8 cellular contexts compared by ENCODE assay signal in the genomic region with DNA sequence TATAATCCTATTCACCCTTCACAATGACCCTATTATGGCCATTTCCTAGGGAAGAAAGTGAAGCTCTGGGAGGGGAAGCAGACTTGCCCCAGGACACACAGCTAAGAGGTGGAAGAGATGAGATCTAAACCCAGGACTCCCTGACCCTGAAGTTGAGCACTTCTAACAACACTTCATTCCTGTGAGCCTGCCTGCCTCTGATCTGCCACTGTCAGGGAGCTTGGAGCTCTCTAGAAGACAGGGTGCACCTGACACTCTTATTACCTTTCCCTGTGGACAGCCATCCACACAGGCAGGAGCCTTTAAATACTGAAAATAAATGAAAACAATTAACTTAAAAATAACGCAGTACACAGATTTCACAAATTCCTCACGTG. TPM values are rescaled to one million over a fixed set of nuclear protein-coding genes. Genes with fewer than 3 reads are reported as not detected.
DNase-seq lines count a peak whose midpoint lies in the region; ATAC-seq and TF ChIP-seq lines count a peak whose summit lies in the region.

No MANE protein-coding gene starts in this region.

- H3K27ac Mint-ChIP-seq in CD14-positive monocyte (peak overlapping the region; percentile 82 to 97 (median 87)), chondrocyte (ENCODE audit: unreplicated experiment) (no peak overlapping the region)

- no peaks in the 10 kb centered on the region for H3K27me3 ChIP-seq in mucosa of stomach (ENCODE audit: control insufficient read depth, insufficient read depth, low read length)

- no peak for ATAC-seq in HG02610 (IDR thresholded peaks at IDR 0.05; ENCODE audit: unreplicated experiment)

- peaks cover 4% of the 10 kb centered on the region for H3K36me3 ChIP-seq in mucosa of stomach (ENCODE audit: control insufficient read depth, insufficient read depth, low read length)

- H3K4me1 Mint-ChIP-seq in CD14-positive monocyte (peaks cover 66% of the 10 kb centered on the region), chondrocyte (ENCODE audit: low read depth) (peaks cover 28% of the 10 kb centered on the region)

- peak overlapping the region; percentile 88 for H3K4me3 ChIP-seq in Jurkat, Clone E6-1 (ENCODE audit: low read length)
- peak overlapping the region; percentile 48 for H3K4me3 ChIP-seq in mucosa of stomach (ENCODE audit: low read length)

- H3K9ac ChIP-seq in mucosa of stomach (ENCODE audit: low read length), result peak overlapping the region; percentile 84

- peaks cover 25% of the 10 kb centered on the region for H3K4me1 ChIP-seq in mucosa of stomach (ENCODE audit: control insufficient read depth, insufficient read depth, low read length)

- H3K4me3 Mint-ChIP-seq in CD14-positive monocyte (peak overlapping the region; percentile 92 to 94), chondrocyte (ENCODE audit: unreplicated experiment) (peak overlapping the region; percentile 94)

- no peak for DNase-seq in CD14-positive monocyte (ENCODE audit: low spot score)
- DNase-seq in Jurkat, Clone E6-1 (ENCODE audit: low read depth, low spot score), result no peak
- DNase-seq in chondrocyte (ENCODE audit: low spot score), result no peak
- no peak for DNase-seq in stimulated activated naive CD4-positive, alpha-beta T cell treated with Interleukin-2 at 50 U/mL for 16 hours (lab: John Stamatoyannopoulos, UW)
- DNase-seq in NCI-H2227 (lab: John Stamatoyannopoulos, UW; ENCODE audit: unreplicated experiment), result no peak
- no peak for DNase-seq in NCI-H1436 (lab: John Stamatoyannopoulos, UW)

- intact Hi-C loops in CD14-positive monocyte (cut with micrococcal nuclease), result no loop called here

- no peaks in the 10 kb centered on the region for H3K9me3 ChIP-seq in mucosa of stomach (ENCODE audit: control insufficient read depth, low read length)

- TF ChIP-seq CTCF in CD14-positive monocyte (IDR thresholded peaks at IDR 0.05) (no peak), chondrocyte (IDR thresholded peaks at IDR 0.05) (no peak)

- H3K9me3 Mint-ChIP-seq in CD14-positive monocyte (no peaks in the 10 kb centered on the region), chondrocyte (ENCODE audit: low read depth) (no peaks in the 10 kb centered on the region)

- H3K36me3 Mint-ChIP-seq in CD14-positive monocyte (peaks cover 40 to 46% of the 10 kb centered on the region in 2 donors), chondrocyte (ENCODE audit: low read depth) (peaks cover 3% of the 10 kb centered on the region)

- H3K27me3 Mint-ChIP-seq in CD14-positive monocyte (ENCODE audit: low read depth in 3 of 3), result no peaks in the 10 kb centered on the region
- no peaks in the 10 kb centered on the region for H3K27me3 Mint-ChIP-seq in chondrocyte (ENCODE audit: low read depth)

RNA-seq across cellular contexts. Expression of a gene that starts 0.6 kb away (rescaled TPM):
- 10 to 100 TPM; 38.2 to 38.6 TPM for polyA plus RNA-seq in CD14-positive monocyte
- polyA plus RNA-seq in Jurkat, Clone E6-1 (2012; ENCODE audit: insufficient read depth, insufficient read length), result 43.8 TPM
- 24.5 to 25.8 TPM (median 25.1 TPM) in 3 replicates for total RNA-seq in chondrocyte

RNA-seq across cellular contexts. Expression of a gene that starts 13.1 kb away (rescaled TPM):
- polyA plus RNA-seq in CD14-positive monocyte, result 1 to 10 TPM; 5.3 to 6.1 TPM
- polyA plus RNA-seq in Jurkat, Clone E6-1 (2012; ENCODE audit: insufficient read depth, insufficient read length), result 4.6 TPM
- 6.2 to 12.2 TPM (median 6.3 TPM) in 3 replicates for total RNA-seq in chondrocyte

RNA-seq across cellular contexts. Expression of a gene that starts 52.0 kb away (rescaled TPM):
- polyA plus RNA-seq in CD14-positive monocyte, result not detected
- not detected for polyA plus RNA-seq in Jurkat, Clone E6-1 (2012; ENCODE audit: insufficient read depth, insufficient read length)
- not detected in 3 replicates for total RNA-seq in chondrocyte
